ENCODE assay signal across 8 cellular contexts in the genomic region with DNA sequence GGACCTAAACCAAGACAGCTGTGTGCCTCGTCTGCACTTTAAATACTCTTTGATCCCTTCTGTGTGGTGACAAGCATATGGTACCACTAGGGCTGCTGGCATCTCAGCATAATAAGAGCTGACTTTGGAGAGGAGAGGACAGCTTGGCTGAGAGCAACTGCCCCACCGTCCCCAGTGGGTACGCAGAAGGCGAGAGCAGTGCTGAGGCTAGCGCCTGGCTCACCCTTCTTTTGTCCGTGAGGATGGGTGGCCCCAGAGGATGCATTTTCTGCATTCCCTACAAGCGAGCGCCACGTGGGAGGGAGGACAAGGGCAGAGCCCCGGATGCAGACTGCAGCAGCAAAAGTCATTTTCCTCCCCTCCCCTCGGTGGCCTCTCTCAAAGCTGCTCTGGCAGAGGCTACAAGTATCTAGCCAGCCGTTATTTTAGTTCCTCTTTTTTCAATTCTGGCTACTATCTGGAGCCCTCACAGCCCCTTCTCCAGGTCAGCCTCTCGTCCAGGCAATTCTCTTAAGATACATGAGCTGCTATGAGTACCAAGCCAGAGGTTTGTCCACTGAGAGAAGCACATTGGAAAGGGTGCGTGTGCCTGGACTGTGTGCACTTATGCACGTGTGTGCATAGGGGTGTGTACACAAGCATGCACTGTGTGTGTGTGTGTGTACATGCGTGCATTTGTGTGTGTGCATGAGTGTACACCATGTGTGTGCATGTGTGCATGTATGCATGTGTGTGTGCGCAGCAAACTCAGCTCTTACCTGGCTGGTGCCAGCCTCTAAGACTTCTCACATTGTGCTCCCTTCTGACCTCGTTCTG. TPM values are rescaled to one million over a fixed set of nuclear protein-coding genes. Genes with fewer than 3 reads are reported as not detected.
DNase-seq lines count a peak whose midpoint lies in the region; ATAC-seq lines count a peak whose summit lies in the region.

No MANE protein-coding gene starts in this region.

- H3K27me3 ChIP-seq in BLaER1 treated with 17β-estradiol and CSF1 and Interleukin-3, amounts not matched to agents 10 nM and 100 nM, result no peaks in the 10 kb centered on the region

- DNase-seq in MV-4-11 (lab: John Stamatoyannopoulos, UW) (peak; percentile 92), Right ventricle myocardium superior (peak; percentile 59), NCI-H1694 (lab: John Stamatoyannopoulos, UW) (no peak), A172 (ENCODE audit: low spot score) (no peak)
- DNase-seq in stimulated activated CD4-positive, alpha-beta T cell treated with anti-CD3 and anti-CD28 coated beads, Interleukin-12 subunit alpha, Interleukin-12 subunit beta, amount 100 ng/mL, for 4 hours, result no peak

- peaks cover 0 to 15% (median 4%) of the 10 kb centered on the region in 11 experiments; a peak in 5 of 22 replicates for H3K9me3 ChIP-seq in BLaER1 treated with 17β-estradiol and CSF1 and Interleukin-3, amounts not matched to agents 10 nM and 100 nM (replicated peaks in 1 of 11)

- ATAC-seq in GM21447 (IDR thresholded peaks at IDR 0.05; ENCODE audit: unreplicated experiment), result peak; percentile 52
- ATAC-seq in Right ventricle myocardium superior (ENCODE audit: poor library complexity), result peak; percentile 14
- no peak for ATAC-seq in GM21737 (IDR thresholded peaks at IDR 0.05; ENCODE audit: unreplicated experiment)

- H4K20me1 ChIP-seq in BLaER1 treated with 17β-estradiol and CSF1 and Interleukin-3, amounts not matched to agents 10 nM and 100 nM, result no peaks in the 10 kb centered on the region

- H3K4me3 ChIP-seq in BLaER1 treated with 17β-estradiol and CSF1 and Interleukin-3, amounts not matched to agents 10 nM and 100 nM, result no peak overlapping the region

- H3K9ac ChIP-seq in BLaER1 treated with 17β-estradiol and CSF1 and Interleukin-3, amounts not matched to agents 10 nM and 100 nM, result peak overlapping the region in 10 of 11 experiments; percentile 17 to 61 (median 40); a peak in 13 of 22 replicates

- H3K27ac ChIP-seq in BLaER1 treated with 17β-estradiol and CSF1 and Interleukin-3, amounts not matched to agents 10 nM and 100 nM, result peak overlapping the region in 10 of 11 experiments; percentile 1 to 78 (median 65); a peak in 18 of 22 replicates

- peaks cover 63 to 79% (median 71%) of the 10 kb centered on the region in 10 experiments for H3K4me1 ChIP-seq in BLaER1 treated with 17β-estradiol and CSF1 and Interleukin-3, amounts not matched to agents 10 nM and 100 nM

- H3K4me2 ChIP-seq in BLaER1 treated with 17β-estradiol and CSF1 and Interleukin-3, amounts not matched to agents 10 nM and 100 nM, result peak overlapping the region; percentile 67 to 90 (median 78)

- H3K36me3 ChIP-seq in BLaER1 treated with 17β-estradiol and CSF1 and Interleukin-3, amounts not matched to agents 10 nM and 100 nM, result peaks cover 0 to 17% (median 0%) of the 10 kb centered on the region in 11 experiments; a peak in 9 of 22 replicates

- intact Hi-C loops in Right ventricle myocardium superior (cut with DNase I), result loop anchor here (10.0 kb wide), 1 partner anchor 55 kb away; the partner anchor contains the start of gene RAB20

RNA-seq across cellular contexts. Expression of gene RAB20, which starts 51.3 kb away (rescaled TPM):
- total RNA-seq in Right ventricle myocardium superior, result 10.0 TPM
- total RNA-seq in A172 (2014; rRNA removed; shearing (Covaris generic)), result 1.7 and 3.6 TPM in 2 replicates

Comparison
In these comparisons a context has a peak if more than half of its experiments do, and no peak if none do; other contexts are left out.
1. DNase-seq: peak in MV-4-11 (single experiment) and Right ventricle myocardium superior (single experiment); none in NCI-H1694 (single experiment), stimulated activated CD4-positive, alpha-beta T cell treated with anti-CD3 and anti-CD28 coated beads, Interleukin-12 subunit alpha, Interleukin-12 subunit beta, amount 100 ng/mL, for 4 hours (single experiment) and A172 (single experiment).